ENCODE assay signal across 21 cellular contexts in genomic region chr7:11910253-11910652, GRCh38.
"Had no signal": no experiment of that assay in that cellular context is flagged by ENCODE, and none has a peak within 500 bp of the region (broad histone marks: within the 10 kb centered on the region; RNA-seq: fewer than 3 reads in every experiment).

No MANE protein-coding gene starts in this region.

- H3K4me1 ChIP-seq: Peyer's patch, SJCRH30 had no signal

- H3K27ac ChIP-seq: Peyer's patch, SJCRH30 had no signal

- H3K27me3 ChIP-seq: MG63, Peyer's patch, SJCRH30 had no signal

- DNase-seq: KBM-7, MG63, NCI-H1092, NCI-H1105 treated with DMSO at 0.1 percent for 48 hours, NCI-H1417 treated with DMSO at 0.1 percent for 48 hours, NCI-H146, NCI-H1694 treated with DMSO at 0.1 percent for 48 hours, NCI-H1930, NCI-H2081, NCI-H2171, NCI-H226, NCI-H446, NCI-H510A, NCI-H524 treated with DMSO at 0.1 percent for 48 hours, NCI-H748 treated with DMSO at 0.1 percent for 48 hours, OCI-M1, Peyer's patch, SHP77 treated with DMSO at 0.1 percent for 48 hours, SJCRH30 had no signal

- H3K36me3 ChIP-seq: MG63, Peyer's patch, SJCRH30 had no signal

- H3K9me3 ChIP-seq: MG63, Peyer's patch, SJCRH30 had no signal

- ATAC-seq: Right ventricle myocardium inferior, SK-N-SH treated with all-trans-retinoic acid at 6 μM for 48 hours had no signal

- H3K4me3 ChIP-seq: MG63, Peyer's patch, SJCRH30 had no signal
